ENCODE assay signal across 9 cellular contexts in the genomic region with DNA sequence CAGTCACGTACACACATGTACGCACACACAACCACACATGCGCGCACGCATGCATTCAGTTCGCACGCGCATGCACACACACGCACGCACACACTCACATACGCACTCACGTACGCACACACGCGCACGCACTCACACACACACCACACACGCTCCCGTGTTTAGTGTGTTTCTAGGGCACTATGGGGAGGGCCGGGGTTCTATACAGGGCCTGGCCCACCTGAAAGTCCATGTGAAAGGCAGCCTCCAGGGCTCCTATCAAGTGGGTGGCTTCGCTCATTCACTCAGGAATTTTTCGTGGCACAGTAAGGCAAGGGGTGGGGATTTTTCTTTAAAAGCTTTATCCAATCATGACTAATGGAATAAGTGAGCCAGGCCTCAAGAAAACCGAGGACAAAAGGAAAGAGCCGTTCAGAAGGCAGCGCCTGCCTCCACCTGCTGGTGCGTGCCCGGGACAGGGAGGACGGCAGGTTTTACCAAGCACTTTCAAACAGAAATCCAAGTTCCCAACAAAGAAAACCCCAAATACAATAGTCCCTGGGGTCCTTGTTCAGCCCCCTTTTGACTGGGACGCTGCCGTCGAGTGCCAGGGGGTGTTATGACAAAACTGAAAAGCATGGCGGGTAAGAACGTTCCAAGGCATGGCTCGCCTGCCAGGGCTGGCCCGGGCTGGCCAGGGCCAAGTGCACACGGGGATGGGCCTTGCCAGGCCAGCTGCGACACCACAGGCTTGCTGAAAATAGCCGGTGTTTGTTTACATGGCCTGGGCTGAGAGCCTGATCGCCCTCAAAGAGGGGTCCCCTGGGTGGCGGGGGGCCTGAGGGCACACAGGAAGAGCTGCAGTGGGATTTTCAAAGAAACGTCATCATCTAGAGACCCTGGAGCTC.
DNase-seq lines count a peak whose midpoint lies in the region; ATAC-seq and TF ChIP-seq lines count a peak whose summit lies in the region.
"Had no signal": no experiment of that assay in that cellular context is flagged by ENCODE, and none has a peak within 500 bp of the region (broad histone marks: within the 10 kb centered on the region; RNA-seq: fewer than 3 reads in every experiment).

No MANE protein-coding gene starts in this region.

- no peak overlapping the region for H3K27ac Mint-ChIP-seq in Calu3 (ENCODE audit: unreplicated experiment)

- TF ChIP-seq CTCF in HEK293 (tag by site-specific recombination; IDR thresholded peaks at IDR 0.05) (no peak), smooth muscle cell (IDR thresholded peaks at IDR 0.05; ENCODE audit: borderline replicate concordance, insufficient read depth, poor library complexity, severe bottlenecking) (peak; percentile 43), Calu3 (IDR thresholded peaks at IDR 0.05; ENCODE audit: unreplicated experiment) (no peak)

- no peaks in the 10 kb centered on the region for H3K27me3 ChIP-seq in smooth muscle cell (ENCODE audit: low read depth)
- H3K27me3 ChIP-seq: pancreas had no signal

- peak; percentile 81 for ATAC-seq in left ventricle myocardium superior

- H3K4me2 ChIP-seq in smooth muscle cell = peak overlapping the region; percentile 60

- H3K4me1 ChIP-seq in HEK293 (ENCODE audit: control insufficient read depth, insufficient read depth, low read length) (peaks cover 13% of the 10 kb centered on the region; the same call in 1 of the 2 replicates), smooth muscle cell (ENCODE audit: low read depth) (peaks cover 68% of the 10 kb centered on the region)

- no peaks in the 10 kb centered on the region for H3K36me3 ChIP-seq in HEK293 (ENCODE audit: control insufficient read depth in 2 of 2, insufficient read depth in 1 of 2, low read length in 2 of 2)
- no peaks in the 10 kb centered on the region for H3K36me3 ChIP-seq in smooth muscle cell (ENCODE audit: low read depth)
- H3K36me3 ChIP-seq: pancreas had no signal

- no peaks in the 10 kb centered on the region for H3K9me3 Mint-ChIP-seq in Calu3 (ENCODE audit: low read depth, unreplicated experiment)

- 84% methylated on average over 40 of the region's 40 CpGs for WGBS in smooth muscle cell (ENCODE audit: low lambda C conversion rate)

- H3K4me3 ChIP-seq in HEK293 (ENCODE audit: low read depth, low read length) = no peak overlapping the region
- H3K4me3 ChIP-seq in smooth muscle cell = no peak overlapping the region
- H3K4me3 ChIP-seq: pancreas had no signal

- POLR2A ChIA-PET in HEK293 (lab: Yijun Ruan, JAX) = no interaction called here

- CTCF ChIA-PET in HEK293 (lab: Yijun Ruan, JAX) = interaction anchor here (0.7 kb wide), 1 partner anchor 146 kb away, joined by 3 read pairs; no protein-coding TSS in a partner anchor
- CTCF ChIA-PET in Calu3 (lab: Charles Lee) = interaction anchor here (1.2 kb wide), 1 partner anchor 10 kb away, joined by 3 read pairs; no protein-coding TSS in a partner anchor

- no peak overlapping the region for H3K4me3 Mint-ChIP-seq in Calu3 (ENCODE audit: low read depth, unreplicated experiment)

- H2AFZ ChIP-seq in smooth muscle cell (ENCODE audit: low read depth) = no peak overlapping the region

- H4K20me1 ChIP-seq in smooth muscle cell (ENCODE audit: low read depth) = peaks cover 51% of the 10 kb centered on the region

- H3K27ac ChIP-seq in HEK293 (ENCODE audit: extremely low read depth, low read depth, low read length) = no peak overlapping the region
- H3K27ac ChIP-seq in smooth muscle cell (ENCODE audit: low read depth) = no peak overlapping the region
- H3K27ac ChIP-seq: pancreas had no signal

- H3K4me1 Mint-ChIP-seq in Calu3 (ENCODE audit: low read depth, unreplicated experiment) = peaks cover 29% of the 10 kb centered on the region

- no peak overlapping the region for H3K9ac ChIP-seq in smooth muscle cell (ENCODE audit: low read depth)

- BruUV-seq in Calu3 (replicated peaks; lab: Mats Ljungman, UMichigan) = no TSS peak

- intact Hi-C loops in left ventricle myocardium superior (cut with micrococcal nuclease) (no loop called here), Calu3 (cut with micrococcal nuclease; ENCODE audit: unreplicated experiment) (no loop called here)

- DNase-seq in amniotic epithelial cell (ENCODE audit: low read depth) (peak; percentile 65), left ventricle myocardium superior (peak; percentile 82), smooth muscle cell (lab: John Stamatoyannopoulos, UW; ENCODE audit: unreplicated experiment) (no peak), Calu3 (no peak), kidney tubule cell (ENCODE audit: low spot score) (no peak), putamen (ENCODE audit: low spot score) (no peak)
- DNase-seq in activated CD4-positive, CD25-positive, alpha-beta regulatory T cell (lab: John Stamatoyannopoulos, UW) = no peak

- H3F3A ChIP-seq in smooth muscle cell (ENCODE audit: low read depth) = no peaks in the 10 kb centered on the region

- no peaks in the 10 kb centered on the region for H3K36me3 Mint-ChIP-seq in Calu3 (ENCODE audit: insufficient read depth, unreplicated experiment)

- no peaks in the 10 kb centered on the region for H3K27me3 Mint-ChIP-seq in Calu3 (ENCODE audit: unreplicated experiment)

- H3K79me2 ChIP-seq in smooth muscle cell (ENCODE audit: low read depth) = peaks cover 31% of the 10 kb centered on the region

- no peaks in the 10 kb centered on the region for H3K9me3 ChIP-seq in HEK293 (ENCODE audit: control insufficient read depth, insufficient read depth, low read depth, low read length)
- H3K9me3 ChIP-seq in smooth muscle cell (replicated peaks; ENCODE audit: low read depth) = no peaks in the 10 kb centered on the region
- H3K9me3 ChIP-seq: pancreas had no signal

TF ChIP-seq in HEK293, 187 proteins besides CTCF, POLR2A, EP300 and RAD21:
- TF ChIP-seq ZNF677 (tag by site-specific recombination; IDR thresholded peaks at IDR 0.05) (no peak), ZNF510 (tag by site-specific recombination; IDR thresholded peaks at IDR 0.05; ENCODE audit: insufficient replicate concordance) (no peak), YY1 (tag by site-specific recombination; IDR thresholded peaks at IDR 0.05) (no peak), ZNF350 (tag by site-specific recombination; IDR thresholded peaks at IDR 0.05) (no peak), ZNF184 (tag by site-specific recombination; IDR thresholded peaks at IDR 0.05) (no peak), ZNF555 (tag by site-specific recombination; conservative IDR thresholded peaks at IDR 0.05) (no peak), HOXD13 (CRISPR knock-in tag; IDR thresholded peaks at IDR 0.05; ENCODE audit: borderline replicate concordance) (no peak)
- TF ChIP-seq, protein P1, sequence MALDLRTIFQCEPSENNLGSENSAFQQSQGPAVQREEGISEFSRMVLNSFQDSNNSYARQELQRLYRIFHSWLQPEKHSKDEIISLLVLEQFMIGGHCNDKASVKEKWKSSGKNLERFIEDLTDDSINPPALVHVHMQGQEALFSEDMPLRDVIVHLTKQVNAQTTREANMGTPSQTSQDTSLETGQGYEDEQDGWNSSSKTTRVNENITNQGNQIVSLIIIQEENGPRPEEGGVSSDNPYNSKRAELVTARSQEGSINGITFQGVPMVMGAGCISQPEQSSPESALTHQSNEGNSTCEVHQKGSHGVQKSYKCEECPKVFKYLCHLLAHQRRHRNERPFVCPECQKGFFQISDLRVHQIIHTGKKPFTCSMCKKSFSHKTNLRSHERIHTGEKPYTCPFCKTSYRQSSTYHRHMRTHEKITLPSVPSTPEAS (tag by site-specific recombination; IDR thresholded peaks at IDR 0.05) = peak; percentile 19; the same call in 1 of the 2 replicates
TF ChIP-seq in HEK293: peak in this region for 1.

Comparison
In these comparisons a context has a peak if more than half of its experiments do, and no peak if none do; other contexts are left out.
1. DNase-seq: peak in amniotic epithelial cell (single experiment) and left ventricle myocardium superior (single experiment); none in smooth muscle cell (single experiment), Calu3 (single experiment), kidney tubule cell (single experiment), putamen (single experiment) and activated CD4-positive, CD25-positive, alpha-beta regulatory T cell (0 of 4).